In the genomic region with DNA sequence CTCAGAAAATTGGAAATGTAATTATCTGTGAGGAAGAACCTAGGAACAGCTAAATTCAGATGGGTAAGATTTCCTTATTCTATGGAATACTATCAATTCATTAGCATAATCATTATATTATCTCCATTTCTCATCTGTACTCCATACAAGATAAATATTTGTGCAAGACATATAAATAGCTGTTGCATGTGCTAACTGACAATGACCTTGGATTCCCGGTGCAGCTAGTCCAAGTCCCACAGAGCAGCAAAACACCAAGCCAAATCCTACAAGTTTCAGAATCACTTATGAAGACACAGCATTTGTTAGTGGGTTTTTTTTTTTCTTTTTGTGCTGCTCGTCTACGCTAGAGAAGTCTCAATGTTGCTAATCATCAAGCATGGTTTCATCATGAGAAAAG, we compare ENCODE assay signal across 21 cellular contexts.
DNase-seq lines count a peak whose midpoint lies in the region; TF ChIP-seq lines count a peak whose summit lies in the region.
"Had no signal": no experiment of that assay in that cellular context is flagged by ENCODE, and none has a peak within 500 bp of the region (broad histone marks: within the 10 kb centered on the region; RNA-seq: fewer than 3 reads in every experiment).

No MANE protein-coding gene starts in this region.

- H3K9me3 ChIP-seq in HUES48 (ENCODE audit: control insufficient read depth, insufficient read depth, low read length) (no peaks in the 10 kb centered on the region), neural progenitor cell (ENCODE audit: low read depth) (peaks cover 4% of the 10 kb centered on the region), skeletal muscle tissue (ENCODE audit: control insufficient read depth in 3 of 3, low read length in 3 of 3) (peaks cover 0 to 5% (median 0%) of the 10 kb centered on the region in 3 donors)

- H3K27ac ChIP-seq in HUES48 (ENCODE audit: low read depth, low read length), result peak overlapping the region; percentile 74
- H3K27ac ChIP-seq in neural progenitor cell, result no peak overlapping the region
- H3K27ac ChIP-seq in skeletal muscle tissue (ENCODE audit: low read depth, low read length), result peak overlapping the region; percentile 68
- H3K27ac ChIP-seq: BLaER1 treated with 17β-estradiol and CSF1 and Interleukin-3, amounts not matched to agents 10 nM and 100 nM had no signal

- peak overlapping the region; percentile 75 for H3K4me2 ChIP-seq in neural progenitor cell
- H3K4me2 ChIP-seq: BLaER1 treated with 17β-estradiol and CSF1 and Interleukin-3, amounts not matched to agents 10 nM and 100 nM had no signal

- H3F3A ChIP-seq in neural progenitor cell (ENCODE audit: low read depth), result peaks cover 18% of the 10 kb centered on the region

- peaks cover 26% of the 10 kb centered on the region for H3K4me1 ChIP-seq in HUES48 (ENCODE audit: control insufficient read depth, insufficient read depth, low read length)
- H3K4me1 ChIP-seq in neural progenitor cell, result peaks cover 21% of the 10 kb centered on the region
- peaks cover 19 to 20% (median 20%) of the 10 kb centered on the region in 3 donors for H3K4me1 ChIP-seq in skeletal muscle tissue (ENCODE audit: control insufficient read depth in 3 of 3, insufficient read depth in 3 of 3, low read length in 3 of 3)

- H3K36me3 Mint-ChIP-seq in brain, result peaks cover 8% of the 10 kb centered on the region
- H3K36me3 Mint-ChIP-seq in neural progenitor cell, result no peaks in the 10 kb centered on the region
- H3K36me3 Mint-ChIP-seq: CD8-positive, alpha-beta T cell had no signal

- H3K79me2 ChIP-seq in neural progenitor cell (ENCODE audit: low read depth), result no peaks in the 10 kb centered on the region

- H3K9ac ChIP-seq in HUES48 (ENCODE audit: low read depth, low read length) (no peak overlapping the region), neural progenitor cell (no peak overlapping the region), skeletal muscle tissue (ENCODE audit: low read depth in 1 of 3, low read length in 3 of 3) (peak overlapping the region in 1 of 3 donors; percentile 34)
- H3K9ac ChIP-seq: BLaER1 treated with 17β-estradiol and CSF1 and Interleukin-3, amounts not matched to agents 10 nM and 100 nM had no signal

- H3K4me1 Mint-ChIP-seq in brain (peaks cover 36% of the 10 kb centered on the region), neural progenitor cell (peaks cover 26% of the 10 kb centered on the region)

- peak overlapping the region in 1 of 5 experiments; percentile 54 for H3K4me3 Mint-ChIP-seq in brain
- no peak overlapping the region for H3K4me3 Mint-ChIP-seq in neural progenitor cell
- H3K4me3 Mint-ChIP-seq: CD8-positive, alpha-beta T cell; HFFc6 had no signal

- peaks cover 4 to 14% (median 8%) of the 10 kb centered on the region in 5 experiments for H3K9me3 Mint-ChIP-seq in brain
- peaks cover 6% of the 10 kb centered on the region for H3K9me3 Mint-ChIP-seq in neural progenitor cell
- H3K9me3 Mint-ChIP-seq: CD8-positive, alpha-beta T cell; HFFc6 had no signal

- DNase-seq in neural progenitor cell (ENCODE audit: low spot score), result no peak
- no peak for DNase-seq in stimulated activated CD4-positive, alpha-beta T cell treated with anti-CD3 and anti-CD28 coated beads, Interleukin-15, amount 100 ng/mL, for 24 hours
- no peak for DNase-seq in CD1c-positive myeloid dendritic cell (ENCODE audit: extremely low spot score)
- DNase-seq in stimulated activated CD4-positive, alpha-beta T cell treated with anti-CD3 and anti-CD28 coated beads, Interleukin-4, amount 100 ng/mL, for 1 hour, result no peak
- DNase-seq: CD8-positive, alpha-beta T cell; DND-41; HFFc6; MM.1S; NCI-H1048; NCI-H1417 treated with DMSO at 0.1 percent for 48 hours; NCI-H187; NCI-H446 treated with DMSO at 0.1 percent for 48 hours; NCI-H526 treated with DMSO at 0.1 percent for 48 hours; OCI-M1; SHP77 had no signal

- H4K20me1 ChIP-seq in neural progenitor cell (ENCODE audit: low read depth), result no peaks in the 10 kb centered on the region
- H4K20me1 ChIP-seq: BLaER1 treated with 17β-estradiol and CSF1 and Interleukin-3, amounts not matched to agents 10 nM and 100 nM had no signal

- H3K36me3 ChIP-seq in HUES48 (ENCODE audit: control insufficient read depth, insufficient read depth, low read length), result no peaks in the 10 kb centered on the region
- H3K36me3 ChIP-seq in neural progenitor cell, result no peaks in the 10 kb centered on the region
- H3K36me3 ChIP-seq in skeletal muscle tissue (ENCODE audit: control insufficient read depth in 3 of 3, insufficient read depth in 3 of 3, low read length in 3 of 3), result no peaks in the 10 kb centered on the region
- H3K36me3 ChIP-seq: BLaER1 treated with 17β-estradiol and CSF1 and Interleukin-3, amounts not matched to agents 10 nM and 100 nM had no signal

- H3K27me3 Mint-ChIP-seq in brain (peaks cover 4% of the 10 kb centered on the region), neural progenitor cell (ENCODE audit: insufficient read depth, low read depth) (peaks cover 2% of the 10 kb centered on the region)

- H3K27ac Mint-ChIP-seq in brain (peak overlapping the region; percentile 36 to 89 (median 87)), neural progenitor cell (peak overlapping the region; percentile 78)
- H3K27ac Mint-ChIP-seq: CD8-positive, alpha-beta T cell; HFFc6 had no signal

- no peaks in the 10 kb centered on the region for H3K27me3 ChIP-seq in HUES48 (ENCODE audit: control insufficient read depth, insufficient read depth, low read length)
- no peaks in the 10 kb centered on the region for H3K27me3 ChIP-seq in neural progenitor cell
- H3K27me3 ChIP-seq in skeletal muscle tissue (ENCODE audit: control insufficient read depth in 3 of 3, insufficient read depth in 3 of 3, low read length in 3 of 3), result no peaks in the 10 kb centered on the region
- H3K27me3 ChIP-seq: BLaER1 treated with 17β-estradiol and CSF1 and Interleukin-3, amounts not matched to agents 10 nM and 100 nM had no signal

- no peak for TF ChIP-seq CTCF in brain (conservative IDR thresholded peaks at IDR 0.05)
- TF ChIP-seq CTCF in neural progenitor cell (IDR thresholded peaks at IDR 0.05), result no peak

- H2AFZ ChIP-seq in neural progenitor cell (replicated peaks), result peak overlapping the region; percentile 97

- H3K4me3 ChIP-seq in HUES48 (ENCODE audit: low read depth, low read length), result 0 out of 2 replicates have a peak overlapping the region, but pooled peaks have one; percentile 40
- no peak overlapping the region for H3K4me3 ChIP-seq in neural progenitor cell
- H3K4me3 ChIP-seq in skeletal muscle tissue (ENCODE audit: low read length in 3 of 3), result peak overlapping the region; percentile 36 to 64 (median 38)
- H3K4me3 ChIP-seq: BLaER1 treated with 17β-estradiol and CSF1 and Interleukin-3, amounts not matched to agents 10 nM and 100 nM; GM12878; K562 had no signal
